In genomic region chr7:99489235-99489634, GRCh38 we compare ENCODE assay signal across 1 cellular context.
TF ChIP-seq lines count a peak whose summit lies in the region.

No MANE protein-coding gene starts in this region.

TF ChIP-seq in H1, 55 proteins besides CTCF, POLR2A, EP300 and RAD21:
- TF ChIP-seq RBBP5 (IDR thresholded peaks at IDR 0.05; ENCODE audit: borderline replicate concordance, low read depth, low read length) (no peak), MAX (IDR thresholded peaks at IDR 0.05) (0 out of 2 replicates have a peak, but pooled peaks have one; percentile 31)
